In the genomic region with DNA sequence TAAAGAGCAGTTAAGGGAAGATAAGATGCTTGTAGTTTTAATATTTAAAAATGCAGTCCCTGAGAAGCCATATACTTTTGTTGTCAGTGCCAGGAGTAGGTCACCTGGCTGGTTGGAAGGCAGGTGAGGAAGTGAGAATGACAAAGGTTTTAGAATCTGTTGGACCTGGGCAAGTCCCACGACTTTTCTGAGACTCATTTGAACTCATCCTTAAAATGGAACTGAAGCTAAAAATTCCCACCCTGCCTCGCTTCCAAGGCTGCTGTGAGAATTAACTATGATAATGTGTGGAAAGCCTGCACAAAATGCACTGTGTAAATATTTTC, we compare ENCODE assay signal across 24 cellular contexts.
A peak's percentile ranks its signal among the peaks of the same experiment; 100 is the strongest.
DNase-seq lines count a peak whose midpoint lies in the region; ATAC-seq and TF ChIP-seq lines count a peak whose summit lies in the region.
"Had no signal": no experiment of that assay in that cellular context is flagged by ENCODE, and none has a peak within 500 bp of the region (broad histone marks: within the 10 kb centered on the region; RNA-seq: fewer than 3 reads in every experiment).

No MANE protein-coding gene starts in this region.

- intact Hi-C loops in activated CD4-positive, alpha-beta T cell treated with anti-CD3 and anti-CD28 coated beads, Interleukin-2, amount 10 ng/mL, durations not matched to agents 24 days and 14 days (cut with micrococcal nuclease): no loop called here

- peak overlapping the region; percentile 5 for H3K4me3 Mint-ChIP-seq in activated naive CD8-positive, alpha-beta T cell
- no peak overlapping the region for H3K4me3 Mint-ChIP-seq in activated naive CD8-positive, alpha-beta T cell treated with anti-CD3 and anti-CD28 coated beads, Interleukin-2, amount 50 U/mL, for 24 hours
- no peak overlapping the region for H3K4me3 Mint-ChIP-seq in memory B cell
- H3K4me3 Mint-ChIP-seq in activated CD4-positive, alpha-beta T cell treated with anti-CD3 and anti-CD28 coated beads, Interleukin-2, amount 10 ng/mL, durations not matched to agents 24 days and 14 days: no peak overlapping the region

- no peaks in the 10 kb centered on the region for H3K27me3 Mint-ChIP-seq in activated naive CD8-positive, alpha-beta T cell
- no peaks in the 10 kb centered on the region for H3K27me3 Mint-ChIP-seq in activated naive CD8-positive, alpha-beta T cell treated with anti-CD3 and anti-CD28 coated beads, Interleukin-2, amount 50 U/mL, for 24 hours
- H3K27me3 Mint-ChIP-seq in memory B cell: no peaks in the 10 kb centered on the region
- H3K27me3 Mint-ChIP-seq in activated CD4-positive, alpha-beta T cell treated with anti-CD3 and anti-CD28 coated beads, Interleukin-2, amount 10 ng/mL, durations not matched to agents 24 days and 14 days: no peaks in the 10 kb centered on the region

- H3K27ac ChIP-seq in VCaP (peak overlapping the region; percentile 89; the same call in 1 of the 2 replicates), upper lobe of left lung (peak overlapping the region in 3 of 4 donors; percentile 20 to 93 (median 76)), WERI-Rb-1 (no peak overlapping the region)
- H3K27ac ChIP-seq: A549, KMS-11, RWPE1 had no signal

- H3K9me3 ChIP-seq in upper lobe of left lung: no peaks in the 10 kb centered on the region
- H3K9me3 ChIP-seq in WERI-Rb-1 (ENCODE audit: severe bottlenecking): peaks cover 3% of the 10 kb centered on the region
- H3K9me3 ChIP-seq: A549, right atrium auricular region, upper lobe of right lung had no signal

- H3K4me1 ChIP-seq in upper lobe of left lung: peaks cover 20 to 44% (median 31%) of the 10 kb centered on the region in 4 donors

- TF ChIP-seq POLR2A in upper lobe of left lung (IDR thresholded peaks at IDR 0.05): no peak

- no peaks in the 10 kb centered on the region for H3K9me3 Mint-ChIP-seq in activated naive CD8-positive, alpha-beta T cell (ENCODE audit: low read depth)
- H3K9me3 Mint-ChIP-seq in activated naive CD8-positive, alpha-beta T cell treated with anti-CD3 and anti-CD28 coated beads, Interleukin-2, amount 50 U/mL, for 24 hours: no peaks in the 10 kb centered on the region
- no peaks in the 10 kb centered on the region for H3K9me3 Mint-ChIP-seq in memory B cell
- H3K9me3 Mint-ChIP-seq in activated CD4-positive, alpha-beta T cell treated with anti-CD3 and anti-CD28 coated beads, Interleukin-2, amount 10 ng/mL, durations not matched to agents 24 days and 14 days: no peaks in the 10 kb centered on the region

- DNase-seq in activated naive CD8-positive, alpha-beta T cell treated with anti-CD3 and anti-CD28 coated beads, Interleukin-2, amount 50 U/mL, for 24 hours: no peak
- DNase-seq in memory B cell (ENCODE audit: low spot score in 2 of 2) (no peak), upper lobe of left lung (no peak), WERI-Rb-1 (no peak)
- no peak for DNase-seq in activated CD4-positive, alpha-beta T cell treated with anti-CD3 and anti-CD28 coated beads, Interleukin-2, amount 10 ng/mL, durations not matched to agents 24 days and 14 days
- DNase-seq: activated CD4-positive, alpha-beta T cell treated with anti-CD3 and anti-CD28 coated beads for 4 hours; activated gamma-delta T cell; effector memory CD4-positive, alpha-beta T cell; heart left ventricle; left ventricle myocardium superior; NCI-H1092; NCI-H510A; stimulated activated naive CD4-positive, alpha-beta T cell; T1000; upper lobe of right lung had no signal

- H3K27me3 ChIP-seq in upper lobe of left lung (no peaks in the 10 kb centered on the region), WERI-Rb-1 (ENCODE audit: insufficient read depth, low read depth, severe bottlenecking) (no peaks in the 10 kb centered on the region)
- H3K27me3 ChIP-seq: heart left ventricle, right atrium auricular region, upper lobe of right lung had no signal

- no peak for TF ChIP-seq EP300 in upper lobe of left lung (IDR thresholded peaks at IDR 0.05)

- ATAC-seq in activated naive CD8-positive, alpha-beta T cell treated with anti-CD3 and anti-CD28 coated beads, Interleukin-2, amount 50 U/mL, for 24 hours: no peak
- ATAC-seq in memory B cell (ENCODE audit: low read depth) (no peak), upper lobe of left lung (ENCODE audit: low FRiP score in 2 of 2) (no peak), HG02981 (IDR thresholded peaks at IDR 0.05; ENCODE audit: unreplicated experiment) (no peak)
- ATAC-seq: A549, HCT116, heart left ventricle, left ventricle myocardium superior, SK-N-SH treated with all-trans-retinoic acid at 6 μM for 48 hours, upper lobe of right lung had no signal

- WGBS in upper lobe of left lung, 2 donors: 73 to 75% methylated on average over 2 of the region's 2 CpGs

- peaks cover 47% of the 10 kb centered on the region for H3K4me1 Mint-ChIP-seq in activated naive CD8-positive, alpha-beta T cell (ENCODE audit: low read depth)
- H3K4me1 Mint-ChIP-seq in activated naive CD8-positive, alpha-beta T cell treated with anti-CD3 and anti-CD28 coated beads, Interleukin-2, amount 50 U/mL, for 24 hours: peaks cover 51% of the 10 kb centered on the region
- peaks cover 57% of the 10 kb centered on the region for H3K4me1 Mint-ChIP-seq in memory B cell
- peaks cover 22% of the 10 kb centered on the region for H3K4me1 Mint-ChIP-seq in activated CD4-positive, alpha-beta T cell treated with anti-CD3 and anti-CD28 coated beads, Interleukin-2, amount 10 ng/mL, durations not matched to agents 24 days and 14 days

- no peaks in the 10 kb centered on the region for H3K36me3 ChIP-seq in upper lobe of left lung
- H3K36me3 ChIP-seq in WERI-Rb-1: peaks cover 15% of the 10 kb centered on the region
- H3K36me3 ChIP-seq: right atrium auricular region, upper lobe of right lung had no signal

- peak overlapping the region; percentile 73 for H3K27ac Mint-ChIP-seq in activated naive CD8-positive, alpha-beta T cell
- H3K27ac Mint-ChIP-seq in activated naive CD8-positive, alpha-beta T cell treated with anti-CD3 and anti-CD28 coated beads, Interleukin-2, amount 50 U/mL, for 24 hours: no peak overlapping the region
- H3K27ac Mint-ChIP-seq in memory B cell: peak overlapping the region; percentile 96
- H3K27ac Mint-ChIP-seq in activated CD4-positive, alpha-beta T cell treated with anti-CD3 and anti-CD28 coated beads, Interleukin-2, amount 10 ng/mL, durations not matched to agents 24 days and 14 days: no peak overlapping the region

- H3K36me3 Mint-ChIP-seq in activated naive CD8-positive, alpha-beta T cell: peaks cover 4% of the 10 kb centered on the region
- H3K36me3 Mint-ChIP-seq in activated naive CD8-positive, alpha-beta T cell treated with anti-CD3 and anti-CD28 coated beads, Interleukin-2, amount 50 U/mL, for 24 hours (ENCODE audit: low read depth): peaks cover 15% of the 10 kb centered on the region
- H3K36me3 Mint-ChIP-seq in memory B cell: peaks cover 19% of the 10 kb centered on the region
- H3K36me3 Mint-ChIP-seq in activated CD4-positive, alpha-beta T cell treated with anti-CD3 and anti-CD28 coated beads, Interleukin-2, amount 10 ng/mL, durations not matched to agents 24 days and 14 days (ENCODE audit: low read depth): peaks cover 31% of the 10 kb centered on the region

- TF ChIP-seq CTCF in VCaP (conservative IDR thresholded peaks at IDR 0.05) (no peak), upper lobe of left lung (IDR thresholded peaks at IDR 0.05) (no peak), WERI-Rb-1 (IDR thresholded peaks at IDR 0.05; ENCODE audit: low read depth, low read length) (no peak)

- H3K4me3 ChIP-seq in upper lobe of left lung (no peak overlapping the region), WERI-Rb-1 (ENCODE audit: low read depth, low read length) (no peak overlapping the region)
- H3K4me3 ChIP-seq: A549, heart left ventricle, right atrium auricular region, upper lobe of right lung had no signal

Comparison
In these comparisons a context has a peak if more than half of its experiments do, and no peak if none do; other contexts are left out.
1. H3K27ac Mint-ChIP-seq: peak in activated naive CD8-positive, alpha-beta T cell (single experiment) and memory B cell (single experiment); none in activated naive CD8-positive, alpha-beta T cell treated with anti-CD3 and anti-CD28 coated beads, Interleukin-2, amount 50 U/mL, for 24 hours (single experiment) and activated CD4-positive, alpha-beta T cell treated with anti-CD3 and anti-CD28 coated beads, Interleukin-2, amount 10 ng/mL, durations not matched to agents 24 days and 14 days (single experiment).